Comparison of ENCODE assay signal across 25 cellular contexts in genomic region chr5:169736653-169737052, GRCh38.
A peak's percentile ranks its signal among the peaks of the same experiment; 100 is the strongest.
DNase-seq lines count a peak whose midpoint lies in the region; ATAC-seq, FAIRE-seq and TF ChIP-seq lines count a peak whose summit lies in the region.
"Had no signal": no experiment of that assay in that cellular context is flagged by ENCODE, and none has a peak within 500 bp of the region (broad histone marks: within the 10 kb centered on the region; RNA-seq: fewer than 3 reads in every experiment).

No MANE protein-coding gene starts in this region.

- no peak overlapping the region for H3K27ac ChIP-seq in A549
- H3K27ac ChIP-seq in GM12878 (ENCODE audit: control insufficient read depth, insufficient read depth) = peak overlapping the region; percentile 7; the same call in 1 of the 2 replicates
- H3K27ac ChIP-seq: pancreas, suprapubic skin had no signal

- H3K4me2 ChIP-seq in A549 = no peak overlapping the region
- no peak overlapping the region for H3K4me2 ChIP-seq in GM12878 (ENCODE audit: control insufficient read depth, insufficient read depth)

- no peaks in the 10 kb centered on the region for H4K20me1 ChIP-seq in GM12878 (ENCODE audit: control insufficient read depth, insufficient read depth)

- POLR2A ChIA-PET in A549 (lab: Yijun Ruan, JAX) (no interaction called here), GM12878 (lab: Charles Lee) (interaction anchor here (0.6 to 1.5 kb wide), 2 partner anchors 14 to 32 kb away, joined by 3 to 6 read pairs; no protein-coding TSS in a partner anchor)

- ATAC-seq in A549 (no peak), GM18517 (IDR thresholded peaks at IDR 0.05; ENCODE audit: unreplicated experiment) (peak; percentile 54), HG02852 (IDR thresholded peaks at IDR 0.05; ENCODE audit: unreplicated experiment) (peak; percentile 77), GM12878 (no peak; the same call in 2 of the 3 replicates)
- ATAC-seq: activated CD4-positive, alpha-beta T cell treated with anti-CD3 and anti-CD28 coated beads for 36 hours; activated naive CD8-positive, alpha-beta T cell treated with anti-CD3 and anti-CD28 coated beads, Interleukin-2, amount 50 U/mL, for 24 hours; CD8-positive, alpha-beta T cell; left colon; pancreas had no signal

- TF ChIP-seq CTCF in A549 (IDR thresholded peaks at IDR 0.05) (no peak), GM12878 (IDR thresholded peaks at IDR 0.05 in 2 of 3, conservative IDR thresholded peaks at IDR 0.05 in 1 of 3; ENCODE audit: control insufficient read depth in 2 of 3, extremely low read depth in 1 of 3, insufficient read depth in 1 of 3, low read depth in 3 of 3, low read length in 3 of 3) (no peak)

- H3K9me3 ChIP-seq in A549 (no peaks in the 10 kb centered on the region), GM12878 (replicated peaks; ENCODE audit: control insufficient read depth, insufficient read depth, low read length) (no peaks in the 10 kb centered on the region; the same call in 2 of the 3 replicates)
- H3K9me3 ChIP-seq: pancreas, suprapubic skin had no signal

- WGBS in A549 (ENCODE audit: missing lambda C conversion rate) = 53% methylated on average over 2 of the region's 2 CpGs
- 26% methylated on average over 2 of the region's 2 CpGs for WGBS in GM12878 (ENCODE audit: insufficient coverage, insufficient replicate concordance, low lambda C conversion rate, missing lambda C conversion rate)

- no peak overlapping the region for H3K9ac ChIP-seq in GM12878 (ENCODE audit: control insufficient read depth, insufficient read depth, low read length)

- intact Hi-C loops in GM12878 (cut with micrococcal nuclease; ENCODE audit: unreplicated experiment) = no loop called here

- H2AFZ ChIP-seq in GM12878 (ENCODE audit: control insufficient read depth, low read depth, low read length) = no peak overlapping the region

- H3K27me3 ChIP-seq in GM12878 (replicated peaks in 1 of 2; ENCODE audit: control insufficient read depth in 2 of 2, insufficient read depth in 2 of 2, low read length in 1 of 2) = no peaks in the 10 kb centered on the region
- H3K27me3 ChIP-seq: pancreas, suprapubic skin had no signal

- FAIRE-seq in A549 (lab: Jason Lieb, UNC) = peak; percentile 54
- no peak for FAIRE-seq in GM12878 (lab: Jason Lieb, UNC)
- FAIRE-seq: K562, pancreas, urothelium cell line had no signal

- peaks cover 6% of the 10 kb centered on the region for H3K79me2 ChIP-seq in GM12878 (ENCODE audit: control insufficient read depth, insufficient read depth, low read length)

- H3K4me3 ChIP-seq in A549 (no peak overlapping the region), GM12878 (no peak overlapping the region)
- H3K4me3 ChIP-seq: K562, pancreas, suprapubic skin had no signal

- TF ChIP-seq EP300 in A549 (IDR thresholded peaks at IDR 0.05) = no peak
- no peak for TF ChIP-seq EP300 in GM12878 (IDR thresholded peaks at IDR 0.05; ENCODE audit: borderline replicate concordance in 1 of 2, control insufficient read depth in 1 of 2, low read depth in 2 of 2, low read length in 2 of 2)

- DNase-seq in A549 (ENCODE audit: low read depth in 1 of 2, low spot score in 1 of 2) (no peak), GM12878 (ENCODE audit: low read depth, low spot score) (no peak), activated gamma-delta T cell (lab: John Stamatoyannopoulos, UW) (no peak), OCI-M1 (lab: John Stamatoyannopoulos, UW) (no peak)
- DNase-seq in activated CD4-positive, CD25-positive, alpha-beta regulatory T cell (lab: John Stamatoyannopoulos, UW) = no peak
- no peak for DNase-seq in stimulated activated CD4-positive, alpha-beta T cell treated with anti-CD3 and anti-CD28 coated beads, Interleukin-15, amount 100 ng/mL, for 24 hours
- DNase-seq: activated CD4-positive, alpha-beta T cell treated with anti-CD3 and anti-CD28 coated beads for 36 hours; activated gamma-delta T cell treated with Interleukin-2 at 50 U/mL for 16 hours; activated naive CD8-positive, alpha-beta T cell treated with anti-CD3 and anti-CD28 coated beads, Interleukin-2, amount 50 U/mL, for 24 hours; caudate nucleus; CD8-positive, alpha-beta T cell; cortex of kidney; erythroblast; glutamatergic neuron; H7; left colon; NCI-H1092; NCI-H1694 treated with DMSO at 0.1 percent for 48 hours; pancreas; stimulated activated naive CD4-positive, alpha-beta T cell had no signal

- peaks cover 12 to 50% of the 10 kb centered on the region in 2 experiments for H3K36me3 ChIP-seq in GM12878 (ENCODE audit: control insufficient read depth in 2 of 2, insufficient read depth in 2 of 2, low read length in 1 of 2)
- H3K36me3 ChIP-seq: pancreas, suprapubic skin had no signal

- TF ChIP-seq RAD21 in A549 (conservative IDR thresholded peaks at IDR 0.05 in 1 of 2, IDR thresholded peaks at IDR 0.05 in 1 of 2) (no peak), GM12878 (IDR thresholded peaks at IDR 0.05; ENCODE audit: insufficient read depth, low read depth, low read length) (0 out of 2 replicates have a peak, but pooled peaks have one; percentile 2)

- CTCF ChIA-PET in A549 (lab: Yijun Ruan, JAX) = no interaction called here
- CTCF ChIA-PET in GM12878 (lab: Yijun Ruan, JAX) = interaction anchor here (1.0 kb wide), 1 partner anchor 15 kb away, joined by 3 read pairs; no protein-coding TSS in a partner anchor

- RAD21 ChIA-PET in GM12878 (lab: Charles Lee; ENCODE audit: unreplicated experiment) = interaction anchor here (0.9 to 1.1 kb wide), 2 partner anchors 15 to 69 kb away, joined by 3 to 5 read pairs; no protein-coding TSS in a partner anchor

- no TSS peak for BruUV-seq in GM12878 (replicated peaks; lab: Mats Ljungman, UMichigan)

- SMC1A ChIA-PET in GM12878 (lab: Charles Lee; ENCODE audit: uncharacterized antibody, unreplicated experiment) = interaction anchor here (0.6 to 26.1 kb wide), 5 partner anchors 8 to 73 kb away, joined by 3 to 315 read pairs (median 3); no protein-coding TSS in a partner anchor

- H3K4me1 ChIP-seq in A549 (no peaks in the 10 kb centered on the region), GM12878 (ENCODE audit: control insufficient read depth, insufficient read depth, low read length) (peaks cover 6% of the 10 kb centered on the region; the same call in 1 of the 2 replicates)
- H3K4me1 ChIP-seq: pancreas, suprapubic skin had no signal

- TF ChIP-seq POLR2A in A549 (IDR thresholded peaks at IDR 0.05; ENCODE audit: low read length) (no peak), GM12878 (IDR thresholded peaks at IDR 0.05; ENCODE audit: low read depth, low read length) (no peak)

- in situ Hi-C loops in GM12878 (cut with MboI) = no loop called here

TF ChIP-seq in A549, 52 proteins besides CTCF, POLR2A, EP300 and RAD21 (continues in another document):
- no peak for TF ChIP-seq NFE2L2 (conservative IDR thresholded peaks at IDR 0.05; ENCODE audit: low read length)
- TF ChIP-seq PBX3 (IDR thresholded peaks at IDR 0.05) = no peak
- no peak for TF ChIP-seq CBX2 (IDR thresholded peaks at IDR 0.05; ENCODE audit: borderline replicate concordance, low read depth)
- TF ChIP-seq, protein P1, sequence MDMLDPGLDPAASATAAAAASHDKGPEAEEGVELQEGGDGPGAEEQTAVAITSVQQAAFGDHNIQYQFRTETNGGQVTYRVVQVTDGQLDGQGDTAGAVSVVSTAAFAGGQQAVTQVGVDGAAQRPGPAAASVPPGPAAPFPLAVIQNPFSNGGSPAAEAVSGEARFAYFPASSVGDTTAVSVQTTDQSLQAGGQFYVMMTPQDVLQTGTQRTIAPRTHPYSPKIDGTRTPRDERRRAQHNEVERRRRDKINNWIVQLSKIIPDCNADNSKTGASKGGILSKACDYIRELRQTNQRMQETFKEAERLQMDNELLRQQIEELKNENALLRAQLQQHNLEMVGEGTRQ (IDR thresholded peaks at IDR 0.05) = no peak
- no peak for TF ChIP-seq MAZ (IDR thresholded peaks at IDR 0.05; ENCODE audit: borderline replicate concordance, low read depth, low read length)
- no peak for TF ChIP-seq CEBPB (IDR thresholded peaks at IDR 0.05)
- TF ChIP-seq CBX8 (IDR thresholded peaks at IDR 0.05) = no peak
- no peak for TF ChIP-seq PHF8 (IDR thresholded peaks at IDR 0.05; ENCODE audit: borderline replicate concordance, low read depth)
- no peak for TF ChIP-seq ZFP36 (IDR thresholded peaks at IDR 0.05; ENCODE audit: borderline replicate concordance, partially characterized antibody)

TF ChIP-seq in GM12878, 131 proteins besides CTCF, POLR2A, EP300 and RAD21 (continues in another document):
- no peak for TF ChIP-seq MYB (IDR thresholded peaks at IDR 0.05; ENCODE audit: borderline replicate concordance, low read depth, low read length)
- TF ChIP-seq NR2C2 (IDR thresholded peaks at IDR 0.05; ENCODE audit: borderline replicate concordance, control insufficient read depth, insufficient read length, low read depth) = no peak
- TF ChIP-seq SREBF2 (IDR thresholded peaks at IDR 0.05; ENCODE audit: low read length) = no peak
- TF ChIP-seq, protein P2, sequence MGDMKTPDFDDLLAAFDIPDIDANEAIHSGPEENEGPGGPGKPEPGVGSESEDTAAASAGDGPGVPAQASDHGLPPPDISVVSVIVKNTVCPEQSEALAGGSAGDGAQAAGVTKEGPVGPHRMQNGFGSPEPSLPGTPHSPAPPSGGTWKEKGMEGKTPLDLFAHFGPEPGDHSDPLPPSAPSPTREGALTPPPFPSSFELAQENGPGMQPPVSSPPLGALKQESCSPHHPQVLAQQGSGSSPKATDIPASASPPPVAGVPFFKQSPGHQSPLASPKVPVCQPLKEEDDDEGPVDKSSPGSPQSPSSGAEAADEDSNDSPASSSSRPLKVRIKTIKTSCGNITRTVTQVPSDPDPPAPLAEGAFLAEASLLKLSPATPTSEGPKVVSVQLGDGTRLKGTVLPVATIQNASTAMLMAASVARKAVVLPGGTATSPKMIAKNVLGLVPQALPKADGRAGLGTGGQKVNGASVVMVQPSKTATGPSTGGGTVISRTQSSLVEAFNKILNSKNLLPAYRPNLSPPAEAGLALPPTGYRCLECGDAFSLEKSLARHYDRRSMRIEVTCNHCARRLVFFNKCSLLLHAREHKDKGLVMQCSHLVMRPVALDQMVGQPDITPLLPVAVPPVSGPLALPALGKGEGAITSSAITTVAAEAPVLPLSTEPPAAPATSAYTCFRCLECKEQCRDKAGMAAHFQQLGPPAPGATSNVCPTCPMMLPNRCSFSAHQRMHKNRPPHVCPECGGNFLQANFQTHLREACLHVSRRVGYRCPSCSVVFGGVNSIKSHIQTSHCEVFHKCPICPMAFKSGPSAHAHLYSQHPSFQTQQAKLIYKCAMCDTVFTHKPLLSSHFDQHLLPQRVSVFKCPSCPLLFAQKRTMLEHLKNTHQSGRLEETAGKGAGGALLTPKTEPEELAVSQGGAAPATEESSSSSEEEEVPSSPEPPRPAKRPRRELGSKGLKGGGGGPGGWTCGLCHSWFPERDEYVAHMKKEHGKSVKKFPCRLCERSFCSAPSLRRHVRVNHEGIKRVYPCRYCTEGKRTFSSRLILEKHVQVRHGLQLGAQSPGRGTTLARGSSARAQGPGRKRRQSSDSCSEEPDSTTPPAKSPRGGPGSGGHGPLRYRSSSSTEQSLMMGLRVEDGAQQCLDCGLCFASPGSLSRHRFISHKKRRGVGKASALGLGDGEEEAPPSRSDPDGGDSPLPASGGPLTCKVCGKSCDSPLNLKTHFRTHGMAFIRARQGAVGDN (IDR thresholded peaks at IDR 0.05) = peak; percentile 83
- TF ChIP-seq POU2F2 (IDR thresholded peaks at IDR 0.05; ENCODE audit: borderline replicate concordance, low read depth, low read length) = no peak
- TF ChIP-seq SP1 (IDR thresholded peaks at IDR 0.05; ENCODE audit: low read depth, low read length) = no peak
- TF ChIP-seq KDM1A (IDR thresholded peaks at IDR 0.05; ENCODE audit: borderline replicate concordance) = no peak

Comparison
In these comparisons a context has a peak if more than half of its experiments do, and no peak if none do; other contexts are left out.
1. ATAC-seq: peak in GM18517 (single experiment) and HG02852 (single experiment); none in A549 (0 of 2) and GM12878 (single experiment).
2. Of the 24 proteins assayed by ChIP-seq in both GM12878 and A549: peak only in GM12878: RAD21; only in A549: none; in both: none; in neither: 23.